In genomic region chr17:60464343-60464742, GRCh38 we compare ENCODE assay signal across 29 cellular contexts. TPM values are rescaled to one million over a fixed set of nuclear protein-coding genes. Genes with fewer than 3 reads are reported as not detected.
DNase-seq lines count a peak whose midpoint lies in the region; ATAC-seq and TF ChIP-seq lines count a peak whose summit lies in the region.
"Had no signal": no experiment of that assay in that cellular context is flagged by ENCODE, and none has a peak within 500 bp of the region (broad histone marks: within the 10 kb centered on the region; RNA-seq: fewer than 3 reads in every experiment).

No MANE protein-coding gene starts in this region.

- no peak overlapping the region for H3K4ac ChIP-seq in mesenchymal stem cell (ENCODE audit: low read depth in 1 of 2, low read length in 2 of 2)

- ATAC-seq in activated CD8-positive, alpha-beta T cell treated with anti-CD3 and anti-CD28 coated beads for 36 hours: no peak
- ATAC-seq in activated CD8-positive, alpha-beta T cell treated with anti-CD3 and anti-CD28 coated beads, Interleukin-2, amount 10 ng/mL, durations not matched to agents 7 days and 5 days: no peak
- ATAC-seq in WTC11: no peak

- no peaks in the 10 kb centered on the region for H3K9me3 ChIP-seq in mesenchymal stem cell (ENCODE audit: control insufficient read depth, low read length)
- no peaks in the 10 kb centered on the region for H3K9me3 ChIP-seq in subcutaneous abdominal adipose tissue (ENCODE audit: control insufficient read depth in 5 of 5, low read length in 5 of 5)
- H3K9me3 ChIP-seq: BE2C, SJSA1 had no signal

- H3K4me1 ChIP-seq in mesenchymal stem cell (ENCODE audit: control insufficient read depth, insufficient read depth, low read depth, low read length) (peaks cover 1% of the 10 kb centered on the region), subcutaneous abdominal adipose tissue (ENCODE audit: control insufficient read depth in 5 of 5, insufficient read depth in 5 of 5, low read length in 5 of 5) (peaks cover 0 to 28% (median 22%) of the 10 kb centered on the region in 5 donors)

- no peak overlapping the region for H2BK120ac ChIP-seq in mesenchymal stem cell (ENCODE audit: low read depth, low read length)

- WGBS in mesenchymal stem cell: 100% methylated on average over 1 of the region's 1 CpG

- no peak overlapping the region for H2AFZ ChIP-seq in mesenchymal stem cell (ENCODE audit: low read depth, low read length)

- intact Hi-C loops in activated CD8-positive, alpha-beta T cell treated with anti-CD3 and anti-CD28 coated beads for 36 hours (cut with micrococcal nuclease): no loop called here
- intact Hi-C loops in dorsolateral prefrontal cortex (cut with DNase I): no loop called here

- no peak overlapping the region for H4K91ac ChIP-seq in mesenchymal stem cell (ENCODE audit: low read length)

- H3K79me1 ChIP-seq in mesenchymal stem cell (replicated peaks; ENCODE audit: low read length, poor library complexity, severe bottlenecking): peaks cover 15% of the 10 kb centered on the region

- no peak overlapping the region for H4K8ac ChIP-seq in mesenchymal stem cell (ENCODE audit: low read length)

- no peak overlapping the region for H2BK5ac ChIP-seq in mesenchymal stem cell (ENCODE audit: low read depth, low read length, poor library complexity, severe bottlenecking)

- H3K27ac ChIP-seq in mesenchymal stem cell (ENCODE audit: low read length, poor library complexity, severe bottlenecking): no peak overlapping the region
- H3K27ac ChIP-seq in subcutaneous abdominal adipose tissue (ENCODE audit: low read depth, low read length): peak overlapping the region; percentile 71
- peak overlapping the region in 11 of 59 donors; percentile 1 to 71 (median 27) for H3K27ac ChIP-seq in dorsolateral prefrontal cortex
- H3K27ac ChIP-seq in brain microvascular endothelial cell: no peak overlapping the region
- H3K27ac ChIP-seq: SJSA1 had no signal

- no peak overlapping the region for H2AK5ac ChIP-seq in mesenchymal stem cell (ENCODE audit: low read length, severe bottlenecking)

- H3K36me3 ChIP-seq in mesenchymal stem cell (ENCODE audit: control insufficient read depth in 1 of 2, insufficient read depth in 2 of 2, low read depth in 1 of 2, low read length in 2 of 2) (peaks cover 23 to 91% of the 10 kb centered on the region in 2 experiments), subcutaneous abdominal adipose tissue (ENCODE audit: control insufficient read depth in 5 of 5, insufficient read depth in 5 of 5, low read length in 5 of 5) (peaks cover 26 to 47% (median 38%) of the 10 kb centered on the region in 5 donors), brain microvascular endothelial cell (replicated peaks) (peaks cover 57% of the 10 kb centered on the region)

- H3K4me3 ChIP-seq in mesenchymal stem cell (ENCODE audit: insufficient read depth in 1 of 2, low read depth in 1 of 2, low read length in 2 of 2) (no peak overlapping the region), subcutaneous abdominal adipose tissue (ENCODE audit: low read depth in 1 of 5, low read length in 5 of 5) (no peak overlapping the region), dorsolateral prefrontal cortex (no peak overlapping the region), brain microvascular endothelial cell (ENCODE audit: low read depth, low read length) (no peak overlapping the region)
- H3K4me3 ChIP-seq: SJSA1 had no signal

- TF ChIP-seq CTCF in activated CD8-positive, alpha-beta T cell treated with anti-CD3 and anti-CD28 coated beads for 36 hours (IDR thresholded peaks at IDR 0.05): no peak
- TF ChIP-seq CTCF in WTC11 (IDR thresholded peaks at IDR 0.05) (no peak), dorsolateral prefrontal cortex (IDR thresholded peaks at IDR 0.05 in 54 of 56, conservative IDR thresholded peaks at IDR 0.05 in 2 of 56; ENCODE audit: low read depth in 1 of 56, partially characterized antibody in 56 of 56) (no peak), brain microvascular endothelial cell (IDR thresholded peaks at IDR 0.05; ENCODE audit: low read depth, low read length, missing control alignments) (no peak)

- H3K23ac ChIP-seq in mesenchymal stem cell (ENCODE audit: low read length in 2 of 2): no peak overlapping the region

- no peaks in the 10 kb centered on the region for H3K9me3 Mint-ChIP-seq in activated CD8-positive, alpha-beta T cell treated with anti-CD3 and anti-CD28 coated beads for 36 hours
- no peaks in the 10 kb centered on the region for H3K9me3 Mint-ChIP-seq in activated CD8-positive, alpha-beta T cell treated with anti-CD3 and anti-CD28 coated beads, Interleukin-2, amount 10 ng/mL, durations not matched to agents 7 days and 5 days (ENCODE audit: insufficient read depth)
- no peaks in the 10 kb centered on the region for H3K9me3 Mint-ChIP-seq in WTC11
- H3K9me3 Mint-ChIP-seq: CD14-positive monocyte had no signal

- H3K4me1 Mint-ChIP-seq in activated CD8-positive, alpha-beta T cell treated with anti-CD3 and anti-CD28 coated beads for 36 hours (ENCODE audit: low read depth): no peaks in the 10 kb centered on the region
- no peaks in the 10 kb centered on the region for H3K4me1 Mint-ChIP-seq in activated CD8-positive, alpha-beta T cell treated with anti-CD3 and anti-CD28 coated beads, Interleukin-2, amount 10 ng/mL, durations not matched to agents 7 days and 5 days (ENCODE audit: low read depth)
- H3K4me1 Mint-ChIP-seq in WTC11: no peaks in the 10 kb centered on the region
- H3K4me1 Mint-ChIP-seq: CD14-positive monocyte had no signal

- H3K27me3 ChIP-seq in mesenchymal stem cell (ENCODE audit: control insufficient read depth in 1 of 2, insufficient read depth in 1 of 2, low read length in 2 of 2) (no peaks in the 10 kb centered on the region), subcutaneous abdominal adipose tissue (ENCODE audit: control insufficient read depth in 5 of 5, insufficient read depth in 4 of 5, low read length in 5 of 5) (no peaks in the 10 kb centered on the region), dorsolateral prefrontal cortex (no peaks in the 10 kb centered on the region), brain microvascular endothelial cell (replicated peaks) (no peaks in the 10 kb centered on the region)
- H3K27me3 ChIP-seq: BE2C, SJSA1 had no signal

- CTCF ChIA-PET in activated CD8-positive, alpha-beta T cell treated with anti-CD3 and anti-CD28 coated beads for 36 hours (lab: Charles Lee): no interaction called here
- CTCF ChIA-PET in activated CD8-positive, alpha-beta T cell treated with anti-CD3 and anti-CD28 coated beads, Interleukin-2, amount 10 ng/mL, durations not matched to agents 7 days and 5 days (lab: Charles Lee): no interaction called here
- CTCF ChIA-PET in WTC11 (lab: Charles Lee): no interaction called here

- H3K27me3 Mint-ChIP-seq in activated CD8-positive, alpha-beta T cell treated with anti-CD3 and anti-CD28 coated beads for 36 hours: no peaks in the 10 kb centered on the region
- no peaks in the 10 kb centered on the region for H3K27me3 Mint-ChIP-seq in activated CD8-positive, alpha-beta T cell treated with anti-CD3 and anti-CD28 coated beads, Interleukin-2, amount 10 ng/mL, durations not matched to agents 7 days and 5 days (ENCODE audit: low read depth)
- H3K27me3 Mint-ChIP-seq in WTC11 (ENCODE audit: low read depth): no peaks in the 10 kb centered on the region

- H3K14ac ChIP-seq in mesenchymal stem cell (ENCODE audit: low read length in 2 of 2): no peak overlapping the region

- no peak overlapping the region for H3K18ac ChIP-seq in mesenchymal stem cell (ENCODE audit: low read depth in 1 of 2, low read length in 2 of 2)

- POLR2A ChIA-PET in activated CD8-positive, alpha-beta T cell treated with anti-CD3 and anti-CD28 coated beads for 36 hours (lab: Charles Lee): no interaction called here
- POLR2A ChIA-PET in activated CD8-positive, alpha-beta T cell treated with anti-CD3 and anti-CD28 coated beads, Interleukin-2, amount 10 ng/mL, durations not matched to agents 7 days and 5 days (lab: Charles Lee): no interaction called here
- POLR2A ChIA-PET in WTC11 (lab: Charles Lee): no interaction called here

- no peak for DNase-seq in activated CD8-positive, alpha-beta T cell treated with anti-CD3 and anti-CD28 coated beads for 36 hours
- no peak for DNase-seq in activated CD8-positive, alpha-beta T cell treated with anti-CD3 and anti-CD28 coated beads, Interleukin-2, amount 10 ng/mL, durations not matched to agents 7 days and 5 days
- DNase-seq in WTC11 (ENCODE audit: low spot score): no peak
- DNase-seq in mesenchymal stem cell: no peak
- DNase-seq in dorsolateral prefrontal cortex: no peak
- DNase-seq in brain microvascular endothelial cell: no peak
- DNase-seq in central memory CD4-positive, alpha-beta T cell: no peak
- DNase-seq: 8988T, ACHN, BE2C, COR-L47, DMS53, GOT3, HCEC 1CT, NCI-H1092, NCI-H1417 treated with DMSO at 0.1 percent for 48 hours, NCI-H1694 treated with DMSO at 0.1 percent for 48 hours, NCI-H2081, NCI-H2227 treated with DMSO at 0.1 percent for 48 hours, NCI-H526 treated with DMSO at 0.1 percent for 48 hours, Right ventricle myocardium superior, RPMI8226 had no signal

- H3K27ac Mint-ChIP-seq in activated CD8-positive, alpha-beta T cell treated with anti-CD3 and anti-CD28 coated beads for 36 hours: peak overlapping the region; percentile 60
- no peak overlapping the region for H3K27ac Mint-ChIP-seq in activated CD8-positive, alpha-beta T cell treated with anti-CD3 and anti-CD28 coated beads, Interleukin-2, amount 10 ng/mL, durations not matched to agents 7 days and 5 days
- H3K27ac Mint-ChIP-seq in WTC11: 0 out of 2 replicates have a peak overlapping the region, but pooled peaks have one; percentile 7

- H2BK12ac ChIP-seq in mesenchymal stem cell (ENCODE audit: low read length in 2 of 2): no peak overlapping the region

- H2BK15ac ChIP-seq in mesenchymal stem cell (ENCODE audit: low read depth, poor library complexity, severe bottlenecking): no peak overlapping the region

- H3K9ac ChIP-seq in mesenchymal stem cell (ENCODE audit: low read length) (peak overlapping the region; percentile 34), subcutaneous abdominal adipose tissue (ENCODE audit: low read length in 5 of 5) (no peak overlapping the region)

- peaks cover 15% of the 10 kb centered on the region for H3K36me3 Mint-ChIP-seq in activated CD8-positive, alpha-beta T cell treated with anti-CD3 and anti-CD28 coated beads for 36 hours (ENCODE audit: low read depth)
- peaks cover 23% of the 10 kb centered on the region for H3K36me3 Mint-ChIP-seq in activated CD8-positive, alpha-beta T cell treated with anti-CD3 and anti-CD28 coated beads, Interleukin-2, amount 10 ng/mL, durations not matched to agents 7 days and 5 days (ENCODE audit: low read depth)
- H3K36me3 Mint-ChIP-seq in WTC11: peaks cover 23% of the 10 kb centered on the region

- in situ Hi-C loops in brain microvascular endothelial cell (cut with HindIII; ENCODE audit: low pct_ligation_motif_present, low sequenced_read_pairs): no loop called here

- no peak overlapping the region for H3K4me2 ChIP-seq in mesenchymal stem cell (ENCODE audit: low read length, poor library complexity, severe bottlenecking)

- no peak overlapping the region for H3K4me3 Mint-ChIP-seq in activated CD8-positive, alpha-beta T cell treated with anti-CD3 and anti-CD28 coated beads for 36 hours
- H3K4me3 Mint-ChIP-seq in activated CD8-positive, alpha-beta T cell treated with anti-CD3 and anti-CD28 coated beads, Interleukin-2, amount 10 ng/mL, durations not matched to agents 7 days and 5 days: no peak overlapping the region
- no peak overlapping the region for H3K4me3 Mint-ChIP-seq in WTC11
- H3K4me3 Mint-ChIP-seq: CD14-positive monocyte had no signal

RNA-seq across cellular contexts. Expression of gene CHCT1, which starts 42.1 kb away (rescaled TPM):
- total RNA-seq in activated CD8-positive, alpha-beta T cell treated with anti-CD3 and anti-CD28 coated beads for 36 hours: not detected
- total RNA-seq in activated CD8-positive, alpha-beta T cell treated with anti-CD3 and anti-CD28 coated beads, Interleukin-2, amount 10 ng/mL, durations not matched to agents 7 days and 5 days: not detected
- total RNA-seq in WTC11 (2021) (not detected in 3 replicates), dorsolateral prefrontal cortex (under 1 TPM in 2 of 120 experiments, not detected in 118; 0.64 to 0.85 TPM)
- polyA plus RNA-seq in mesenchymal stem cell (2013, experiment 1 of 2): 0.06 TPM
- not detected for polyA plus RNA-seq in mesenchymal stem cell (2013, experiment 2 of 2)
- total RNA-seq: Daoy, G401, HT-29, NCI-H460, Right ventricle myocardium superior, SJSA1 had no signal
- polyA plus RNA-seq: CD14-positive monocyte had no signal
